ENCODE assay signal across 8 cellular contexts in the genomic region with DNA sequence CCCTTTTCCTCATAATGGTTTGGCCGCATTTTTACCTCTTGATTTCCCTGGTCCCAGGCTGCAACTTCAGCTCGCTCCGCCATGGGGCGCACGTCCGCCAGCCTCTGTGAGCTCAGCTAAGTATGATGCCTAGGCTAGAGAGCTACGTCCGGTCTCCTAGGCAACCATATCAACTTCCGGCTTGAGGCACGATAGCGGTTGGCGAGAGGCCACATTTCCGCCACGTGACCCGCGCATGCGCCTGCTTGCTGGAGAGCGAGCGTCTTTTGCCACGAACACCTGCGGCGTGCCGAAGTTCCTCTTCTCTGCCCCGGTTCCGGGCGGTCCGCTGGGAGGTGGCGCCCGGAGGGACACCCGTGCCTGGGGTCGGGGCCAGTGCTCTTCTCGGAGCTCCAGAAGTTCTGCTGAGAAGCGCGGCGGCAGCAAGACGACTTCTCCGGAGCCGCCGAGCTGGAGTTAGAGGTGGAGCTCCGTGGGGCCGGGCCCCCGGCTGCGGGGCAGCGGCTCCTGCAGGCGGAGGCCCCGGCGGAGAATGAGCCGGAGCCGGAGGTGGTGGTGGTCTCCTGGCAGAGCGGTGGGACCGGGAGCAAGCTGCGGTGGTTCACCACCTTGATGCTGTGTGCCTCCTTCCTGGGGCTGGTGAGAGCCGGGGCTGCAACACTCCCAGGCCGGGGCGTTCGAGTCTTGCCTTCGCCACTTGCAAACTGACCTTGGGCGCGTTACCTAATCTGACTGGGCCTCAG.
DNase-seq lines count a peak whose midpoint lies in the region; ATAC-seq and TF ChIP-seq lines count a peak whose summit lies in the region.

No MANE protein-coding gene starts in this region.

- ATAC-seq in GM21528 (IDR thresholded peaks at IDR 0.05; ENCODE audit: low FRiP score, unreplicated experiment), result peak; percentile 99
- ATAC-seq in IMR-90 (ENCODE audit: low read depth), result peak; percentile 98

- H3K79me2 ChIP-seq in OCI-LY7 (ENCODE audit: insufficient read depth, low read depth, low read length), result peaks cover 17% of the 10 kb centered on the region; the same call in 1 of the 2 replicates

- H3K4me2 ChIP-seq in IMR-90 (ENCODE audit: low read depth, low read length) (peak overlapping the region; percentile 82), OCI-LY7 (ENCODE audit: low read length) (peak overlapping the region; percentile 66)

- H3K4ac ChIP-seq in IMR-90 (ENCODE audit: low read depth, low read length), result peak overlapping the region; percentile 59

- H3K9me3 ChIP-seq in IMR-90 (ENCODE audit: control insufficient read depth, insufficient read depth, low read length) (no peaks in the 10 kb centered on the region), OCI-LY7 (ENCODE audit: low read length) (no peaks in the 10 kb centered on the region), esophagus (ENCODE audit: control insufficient read depth in 2 of 2, insufficient read depth in 1 of 2, low read depth in 1 of 2, low read length in 1 of 2) (no peaks in the 10 kb centered on the region), mucosa of stomach (ENCODE audit: control insufficient read depth, low read length) (no peaks in the 10 kb centered on the region)

- peak overlapping the region; percentile 51 for H2BK5ac ChIP-seq in IMR-90 (ENCODE audit: low read depth, low read length, poor library complexity, severe bottlenecking)

- TSS peak; percentile 67 for BruUV-seq in IMR-90 (replicated peaks; lab: Mats Ljungman, UMichigan)
- BruUV-seq in OCI-LY7 (replicated peaks; lab: Mats Ljungman, UMichigan), result no TSS peak

- no peak overlapping the region for H3K18ac ChIP-seq in IMR-90 (ENCODE audit: low read depth, low read length)

- peak overlapping the region; percentile 34; the same call in 1 of the 2 replicates for H4K91ac ChIP-seq in IMR-90 (ENCODE audit: insufficient read depth, low read depth, low read length)

- TF ChIP-seq CTCF in IMR-90 (conservative IDR thresholded peaks at IDR 0.05; ENCODE audit: low read depth, low read length), result peak; percentile 98
- TF ChIP-seq CTCF in OCI-LY7 (conservative IDR thresholded peaks at IDR 0.05; ENCODE audit: low read length), result peak; percentile 92

- H3K9ac ChIP-seq in IMR-90 (ENCODE audit: low read depth, low read length) (peak overlapping the region; percentile 31), mucosa of stomach (ENCODE audit: low read length) (peak overlapping the region; percentile 71)

- H4K8ac ChIP-seq in IMR-90 (ENCODE audit: low read depth in 2 of 2, low read length in 2 of 2), result peak overlapping the region in 1 of 2 experiments; percentile 76; a peak in 1 of 4 replicates

- H3K36me3 ChIP-seq in IMR-90 (ENCODE audit: control insufficient read depth, insufficient read depth, low read length), result no peaks in the 10 kb centered on the region
- peaks cover 16% of the 10 kb centered on the region for H3K36me3 ChIP-seq in OCI-LY7 (ENCODE audit: insufficient read depth, low read length)
- H3K36me3 ChIP-seq in esophagus (ENCODE audit: control insufficient read depth in 2 of 2, insufficient read depth in 2 of 2, low read length in 1 of 2), result no peaks in the 10 kb centered on the region
- H3K36me3 ChIP-seq in mucosa of stomach (ENCODE audit: control insufficient read depth, insufficient read depth, low read length), result no peaks in the 10 kb centered on the region

- H3K23ac ChIP-seq in IMR-90 (ENCODE audit: low read depth, low read length), result no peak overlapping the region

- H2AFZ ChIP-seq in IMR-90 (replicated peaks; ENCODE audit: low read length, poor library complexity), result peak overlapping the region; percentile 96
- peak overlapping the region; percentile 97 for H2AFZ ChIP-seq in OCI-LY7 (ENCODE audit: low read length)

- WGBS in IMR-90 (ENCODE audit: extremely low coverage in 2 of 2, insufficient read length in 1 of 2), 2 experiments, result 1% methylated on average over 27 of the region's 59 CpGs; no CpG with 5 or more reads in 1 of the 2 experiments
- 1% methylated on average over 57 to 59 of the region's 59 CpGs for WGBS in esophagus, 2 donors

- DNase-seq in DMS153 treated with DMSO at 0.1 percent for 48 hours (lab: John Stamatoyannopoulos, UW; ENCODE audit: unreplicated experiment) (peak; percentile 96), IMR-90 (peak; percentile 99), OCI-LY7 (ENCODE audit: low spot score) (peak; percentile 100), activated T-cell treated with anti-CD3 and anti-CD28 coated beads for 48 hours (ENCODE audit: low read depth) (peak; percentile 97)
- peak; percentile 97 to 99 for DNase-seq in stimulated activated CD8-positive, alpha-beta memory T cell treated with anti-CD3 and anti-CD28 coated beads, Interleukin-7, amount 100 ng/mL, for 1 hour (ENCODE audit: low read depth in 2 of 2)

- H3K4me3 ChIP-seq in IMR-90 (ENCODE audit: insufficient read depth, low read depth, low read length) (peak overlapping the region; percentile 62), OCI-LY7 (ENCODE audit: low read depth, low read length, poor library complexity, severe bottlenecking) (peak overlapping the region; percentile 81), esophagus (ENCODE audit: low read depth in 1 of 2, low read length in 2 of 2) (peak overlapping the region; percentile 78 to 89), mucosa of stomach (ENCODE audit: low read length) (peak overlapping the region; percentile 61)

- intact Hi-C loops in IMR-90 (cut with micrococcal nuclease) (loop anchor here (1.0 to 5.0 kb wide), 5 partner anchors 202 to 784 kb away; partner anchors contain the start of gene REV3L), OCI-LY7 (cut with micrococcal nuclease; ENCODE audit: unreplicated experiment) (loop anchor here (1.0 to 2.0 kb wide), 6 partner anchors 219 to 784 kb away; partner anchors contain the start of genes REV3L and TRAF3IP2)

- 0 out of 2 replicates have a peak overlapping the region, but pooled peaks have one; percentile 26 for H3K56ac ChIP-seq in IMR-90 (ENCODE audit: extremely low read depth, insufficient read depth, low read length)

- no peak overlapping the region for H2BK20ac ChIP-seq in IMR-90 (ENCODE audit: low read depth, low read length)

- dilution Hi-C loops in IMR-90 (cut with HindIII; ENCODE audit: low sequenced_read_pairs, unreplicated experiment), result no loop called here

- CTCF ChIA-PET in IMR-90 (lab: Yijun Ruan, JAX), result interaction anchor here (0.8 to 1.9 kb wide), 16 partner anchors 9 to 383 kb away, joined by 3 to 6 read pairs (median 4); partner anchors contain the start of genes RPF2 and TRAF3IP2
- CTCF ChIA-PET in OCI-LY7 (lab: Charles Lee; ENCODE audit: unreplicated experiment), result interaction anchor here (0.9 to 1.9 kb wide), 9 partner anchors 47 to 749 kb away, joined by 3 to 28 read pairs (median 4); partner anchors contain the start of gene TRAF3IP2

- H3K27me3 ChIP-seq in IMR-90 (ENCODE audit: control insufficient read depth, insufficient read depth, low read length) (no peaks in the 10 kb centered on the region), esophagus (ENCODE audit: control insufficient read depth in 1 of 2, insufficient read depth in 2 of 2, low read length in 2 of 2) (no peaks in the 10 kb centered on the region), mucosa of stomach (ENCODE audit: control insufficient read depth, insufficient read depth, low read length) (no peaks in the 10 kb centered on the region)

- H4K20me1 ChIP-seq in IMR-90 (ENCODE audit: insufficient read depth, low read length) (peaks cover 4% of the 10 kb centered on the region; the same call in 1 of the 2 replicates), OCI-LY7 (ENCODE audit: insufficient read depth, low read length) (no peaks in the 10 kb centered on the region)

- in situ Hi-C loops in IMR-90 (cut with MboI; ENCODE audit: low sequenced_read_pairs), result no loop called here

- H4K5ac ChIP-seq in IMR-90 (ENCODE audit: low read depth, low read length), result no peak overlapping the region

- POLR2A ChIA-PET in IMR-90 (lab: Charles Lee; ENCODE audit: unreplicated experiment) (no interaction called here), OCI-LY7 (lab: Charles Lee) (interaction anchor here (0.5 to 2.0 kb wide), 15 partner anchors 9 to 1678 kb away, joined by 3 to 21 read pairs (median 3); partner anchors contain the start of genes REV3L and TRAF3IP2)

- peak overlapping the region; percentile 76 for H2BK120ac ChIP-seq in IMR-90 (ENCODE audit: low read depth, low read length)

- peak overlapping the region; percentile 96 for H2AK9ac ChIP-seq in IMR-90 (replicated peaks; ENCODE audit: low read depth, low read length, poor library complexity)

- H3K27ac ChIP-seq in IMR-90 (ENCODE audit: insufficient read depth, low read length), result peak overlapping the region; percentile 56
- peak overlapping the region; percentile 67 for H3K27ac ChIP-seq in OCI-LY7 (ENCODE audit: low read depth, low read length, poor library complexity, severe bottlenecking)
- H3K27ac ChIP-seq in esophagus (ENCODE audit: low read depth in 2 of 2, low read length in 1 of 2), result peak overlapping the region; percentile 98

- H3K4me1 ChIP-seq in IMR-90 (ENCODE audit: control insufficient read depth, insufficient read depth, low read length) (peaks cover 10% of the 10 kb centered on the region), OCI-LY7 (ENCODE audit: insufficient read depth, low read length, poor library complexity, severe bottlenecking) (peaks cover 17% of the 10 kb centered on the region), esophagus (ENCODE audit: control insufficient read depth in 2 of 2, insufficient read depth in 2 of 2, low read length in 1 of 2) (peaks cover 0 to 3% of the 10 kb centered on the region in 2 donors), mucosa of stomach (ENCODE audit: control insufficient read depth, insufficient read depth, low read length) (no peaks in the 10 kb centered on the region)

- TF ChIP-seq RAD21 in IMR-90 (IDR thresholded peaks at IDR 0.05; ENCODE audit: low read length), result peak; percentile 85

- 0 out of 3 replicates have a peak overlapping the region, but pooled peaks have one; percentile 18 for H2BK15ac ChIP-seq in IMR-90 (ENCODE audit: low read depth, low read length)

- no peaks in the 10 kb centered on the region for H3K9me1 ChIP-seq in IMR-90 (ENCODE audit: insufficient read depth, low read length)

- no peaks in the 10 kb centered on the region for H3K9me2 ChIP-seq in OCI-LY7 (ENCODE audit: insufficient read depth, low read length)

- no peak overlapping the region for H2AK5ac ChIP-seq in IMR-90 (ENCODE audit: low read depth, low read length)

- peak; percentile 85 for TF ChIP-seq POLR2A in IMR-90 (IDR thresholded peaks at IDR 0.05; ENCODE audit: low read depth, low read length)

- H3K14ac ChIP-seq in IMR-90 (replicated peaks; ENCODE audit: low read depth, low read length), result peak overlapping the region; percentile 85

- H3K79me1 ChIP-seq in IMR-90 (ENCODE audit: low read depth in 1 of 2, low read length in 2 of 2), result peaks cover 3 to 35% of the 10 kb centered on the region in 2 experiments; a peak in 3 of 4 replicates

TF ChIP-seq in IMR-90, 13 proteins besides CTCF, POLR2A, EP300 and RAD21 (continues in another document):
- TF ChIP-seq RCOR1 (IDR thresholded peaks at IDR 0.05; ENCODE audit: insufficient replicate concordance, low read length), result peak; percentile 41

Comparison
In these comparisons a context has a peak if more than half of its experiments do, and no peak if none do; other contexts are left out.
1. Peak in every context shown above with its lines: DNase-seq, ATAC-seq, H3K4me3 ChIP-seq and H3K27ac ChIP-seq.